ENCODE assay signal across 9 cellular contexts in the genomic region with DNA sequence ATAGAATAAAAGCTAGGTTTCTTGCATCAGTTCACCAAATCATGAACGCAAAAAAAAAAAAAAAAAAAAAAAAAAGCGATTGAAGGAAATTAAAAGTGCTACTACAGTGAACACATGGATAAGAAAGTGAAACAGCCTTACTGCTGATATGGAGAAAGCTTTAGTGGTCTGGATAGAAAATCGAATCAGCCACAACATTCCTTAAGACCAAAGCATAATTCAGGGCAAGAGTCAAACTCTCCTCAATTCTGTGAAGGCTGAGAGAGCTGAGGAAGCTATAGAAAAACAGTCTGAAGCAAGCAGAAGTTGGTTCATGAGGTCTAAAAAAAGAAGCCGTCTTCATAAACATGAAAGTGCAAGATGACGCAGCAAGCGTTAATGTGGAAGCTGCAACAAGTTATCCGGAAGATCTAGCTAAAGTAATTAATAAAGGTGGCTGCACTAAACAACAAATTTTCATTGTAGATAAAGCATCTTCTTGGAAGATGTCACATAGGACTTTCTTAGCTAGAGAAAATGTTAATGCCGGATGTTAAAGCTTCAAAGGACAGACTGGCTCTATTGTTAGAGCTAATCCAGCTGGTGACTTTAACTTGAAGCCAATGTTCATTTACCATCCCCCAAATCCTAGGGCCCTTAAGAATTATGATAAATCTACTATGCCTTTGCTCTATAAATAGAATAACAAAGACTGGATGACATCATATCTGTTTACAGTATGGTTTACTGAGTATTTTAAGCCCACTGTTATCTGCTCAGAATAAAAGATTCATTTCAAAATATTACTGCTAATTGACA.
DNase-seq lines count a peak whose midpoint lies in the region; ATAC-seq lines count a peak whose summit lies in the region.
"Had no signal": no experiment of that assay in that cellular context is flagged by ENCODE, and none has a peak within 500 bp of the region (broad histone marks: within the 10 kb centered on the region; RNA-seq: fewer than 3 reads in every experiment).

No MANE protein-coding gene starts in this region.

- H3K4me3 Mint-ChIP-seq in dendritic cell treated with granulocyte-macrophage colony-stimulating factor and Interleukin-4, amounts not matched to agents 40 ng/mL and 50 ng/mL, for 4 days, result peak overlapping the region; percentile 34

- peaks cover 16% of the 10 kb centered on the region for H3K4me1 Mint-ChIP-seq in dendritic cell treated with granulocyte-macrophage colony-stimulating factor and Interleukin-4, amounts not matched to agents 40 ng/mL and 50 ng/mL, for 4 days (ENCODE audit: low read depth)

- H3K36me3 Mint-ChIP-seq in dendritic cell treated with granulocyte-macrophage colony-stimulating factor and Interleukin-4, amounts not matched to agents 40 ng/mL and 50 ng/mL, for 4 days (ENCODE audit: low read depth), result no peaks in the 10 kb centered on the region

- H3K27me3 Mint-ChIP-seq in dendritic cell treated with granulocyte-macrophage colony-stimulating factor and Interleukin-4, amounts not matched to agents 40 ng/mL and 50 ng/mL, for 4 days, result no peaks in the 10 kb centered on the region

- H3K9me3 Mint-ChIP-seq in dendritic cell treated with granulocyte-macrophage colony-stimulating factor and Interleukin-4, amounts not matched to agents 40 ng/mL and 50 ng/mL, for 4 days, result peaks cover under 1% of the 10 kb centered on the region

- peak overlapping the region; percentile 75 for H3K27ac Mint-ChIP-seq in dendritic cell treated with granulocyte-macrophage colony-stimulating factor and Interleukin-4, amounts not matched to agents 40 ng/mL and 50 ng/mL, for 4 days

- peak; percentile 73 for DNase-seq in MV-4-11 (lab: John Stamatoyannopoulos, UW)
- DNase-seq in pons (ENCODE audit: low spot score), result peak; percentile 69
- no peak for DNase-seq in COR-L47 (lab: John Stamatoyannopoulos, UW)
- no peak for DNase-seq in UCSD-AML1 (lab: John Stamatoyannopoulos, UW; ENCODE audit: unreplicated experiment)
- no peak for DNase-seq in HuH-7 (ENCODE audit: low spot score)
- DNase-seq in NCI-H1048 (lab: John Stamatoyannopoulos, UW), result no peak
- DNase-seq: left cardiac atrium had no signal

- intact Hi-C loops in dendritic cell treated with granulocyte-macrophage colony-stimulating factor and Interleukin-4, amounts not matched to agents 40 ng/mL and 50 ng/mL, for 4 days (cut with micrococcal nuclease), result no loop called here

- ATAC-seq in GM18502 (IDR thresholded peaks at IDR 0.05; ENCODE audit: poor library complexity, unreplicated experiment), result peak; percentile 62

Comparison
In these comparisons a context has a peak if more than half of its experiments do, and no peak if none do; other contexts are left out.
1. DNase-seq: peak in MV-4-11 (single experiment) and pons (single experiment); none in COR-L47 (single experiment), UCSD-AML1 (single experiment), HuH-7 (single experiment) and NCI-H1048 (single experiment).